In the genomic region with DNA sequence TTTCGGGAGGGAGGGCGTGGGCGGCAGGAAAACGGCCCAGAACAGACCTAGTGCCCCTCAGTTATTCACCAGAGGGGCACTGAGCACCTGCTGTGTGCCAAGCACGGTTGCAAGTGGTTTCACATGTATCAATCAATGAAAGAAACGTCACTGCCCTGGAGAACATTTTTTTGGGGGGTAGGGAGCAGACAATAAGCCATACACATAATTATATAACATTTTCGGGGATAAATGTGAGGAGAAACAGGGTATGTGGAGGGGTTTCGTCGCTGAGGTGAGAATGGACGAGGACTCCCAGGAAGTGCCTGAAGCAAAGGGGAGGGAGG, we compare ENCODE assay signal across 8 cellular contexts. TPM values are rescaled to one million over a fixed set of nuclear protein-coding genes. Genes with fewer than 3 reads are reported as not detected.
A peak's percentile ranks its signal among the peaks of the same experiment; 100 is the strongest.
DNase-seq lines count a peak whose midpoint lies in the region; ATAC-seq and TF ChIP-seq lines count a peak whose summit lies in the region.

No MANE protein-coding gene starts in this region.

- TF ChIP-seq CTCF in lower leg skin (IDR thresholded peaks at IDR 0.05), result no peak

- CTCF ChIA-PET in activated CD4-positive, alpha-beta memory T cell treated with anti-CD3 and anti-CD28 coated beads, Interleukin-2, amount 10 ng/mL, durations not matched to agents 7 days and 5 days (lab: Charles Lee), result interaction anchor here (0.6 to 2.7 kb wide), 11 partner anchors 12 to 893 kb away, joined by 3 to 18 read pairs (median 4); a partner anchor contains a TSS

- no peak overlapping the region for H3K27ac ChIP-seq in subcutaneous abdominal adipose tissue (ENCODE audit: low read depth, low read length)

- DNase-seq in activated CD4-positive, alpha-beta T cell treated with anti-CD3 and anti-CD28 coated beads, Interleukin-2, amount 10 ng/mL, durations not matched to agents 24 days and 14 days, result no peak
- no peak for DNase-seq in activated CD4-positive, alpha-beta T cell treated with anti-CD3 and anti-CD28 coated beads, Interleukin-2, amount 50 U/mL, for 4 hours
- no peak for DNase-seq in activated CD4-positive, alpha-beta memory T cell treated with anti-CD3 and anti-CD28 coated beads, Interleukin-2, amount 10 ng/mL, durations not matched to agents 7 days and 5 days
- DNase-seq in activated CD8-positive, alpha-beta memory T cell treated with anti-CD3 and anti-CD28 coated beads, Interleukin-2, amount 50 U/mL, for 4 hours, result no peak
- DNase-seq in lower leg skin (ENCODE audit: low spot score in 2 of 2), result no peak

- H3K9me3 Mint-ChIP-seq in activated CD4-positive, alpha-beta T cell treated with anti-CD3 and anti-CD28 coated beads, Interleukin-2, amount 10 ng/mL, durations not matched to agents 24 days and 14 days, result peaks cover 13% of the 10 kb centered on the region
- H3K9me3 Mint-ChIP-seq in activated CD4-positive, alpha-beta memory T cell treated with anti-CD3 and anti-CD28 coated beads, Interleukin-2, amount 10 ng/mL, durations not matched to agents 7 days and 5 days, result peaks cover 12% of the 10 kb centered on the region

- no peaks in the 10 kb centered on the region for H3K9me3 ChIP-seq in iPS-15b (ENCODE audit: control insufficient read depth, insufficient read depth, low read length)
- H3K9me3 ChIP-seq in subcutaneous abdominal adipose tissue (ENCODE audit: control insufficient read depth in 5 of 5, low read length in 5 of 5), result no peaks in the 10 kb centered on the region

- H3K27me3 ChIP-seq in iPS-15b (ENCODE audit: control insufficient read depth, insufficient read depth, low read length) (no peaks in the 10 kb centered on the region), subcutaneous abdominal adipose tissue (ENCODE audit: control insufficient read depth in 5 of 5, insufficient read depth in 4 of 5, low read length in 5 of 5) (no peaks in the 10 kb centered on the region)

- no peak for TF ChIP-seq POLR2A in lower leg skin (IDR thresholded peaks at IDR 0.05)

- H3K4me1 ChIP-seq in iPS-15b (ENCODE audit: control insufficient read depth, insufficient read depth, low read length), result no peaks in the 10 kb centered on the region
- H3K4me1 ChIP-seq in subcutaneous abdominal adipose tissue (ENCODE audit: control insufficient read depth in 5 of 5, insufficient read depth in 5 of 5, low read length in 5 of 5), result peaks cover 0 to 14% (median 8%) of the 10 kb centered on the region in 5 donors

- H3K9ac ChIP-seq in iPS-15b (ENCODE audit: low read depth, low read length) (no peak overlapping the region), subcutaneous abdominal adipose tissue (ENCODE audit: low read length in 5 of 5) (no peak overlapping the region)

- H3K27ac Mint-ChIP-seq in activated CD4-positive, alpha-beta T cell treated with anti-CD3 and anti-CD28 coated beads, Interleukin-2, amount 10 ng/mL, durations not matched to agents 24 days and 14 days, result peak overlapping the region; percentile 65
- H3K27ac Mint-ChIP-seq in activated CD4-positive, alpha-beta memory T cell treated with anti-CD3 and anti-CD28 coated beads, Interleukin-2, amount 10 ng/mL, durations not matched to agents 7 days and 5 days, result peak overlapping the region; percentile 58

- H3K36me3 Mint-ChIP-seq in activated CD4-positive, alpha-beta T cell treated with anti-CD3 and anti-CD28 coated beads, Interleukin-2, amount 10 ng/mL, durations not matched to agents 24 days and 14 days (ENCODE audit: low read depth), result peaks cover 27% of the 10 kb centered on the region
- peaks cover 10% of the 10 kb centered on the region for H3K36me3 Mint-ChIP-seq in activated CD4-positive, alpha-beta memory T cell treated with anti-CD3 and anti-CD28 coated beads, Interleukin-2, amount 10 ng/mL, durations not matched to agents 7 days and 5 days (ENCODE audit: low read depth)

- H3K4me1 Mint-ChIP-seq in activated CD4-positive, alpha-beta T cell treated with anti-CD3 and anti-CD28 coated beads, Interleukin-2, amount 10 ng/mL, durations not matched to agents 24 days and 14 days, result peaks cover 7% of the 10 kb centered on the region
- H3K4me1 Mint-ChIP-seq in activated CD4-positive, alpha-beta memory T cell treated with anti-CD3 and anti-CD28 coated beads, Interleukin-2, amount 10 ng/mL, durations not matched to agents 7 days and 5 days, result peaks cover 9% of the 10 kb centered on the region

- H3K36me3 ChIP-seq in iPS-15b (ENCODE audit: control insufficient read depth, insufficient read depth, low read length) (peaks cover 3% of the 10 kb centered on the region), subcutaneous abdominal adipose tissue (ENCODE audit: control insufficient read depth in 5 of 5, insufficient read depth in 5 of 5, low read length in 5 of 5) (peaks cover 9 to 19% (median 11%) of the 10 kb centered on the region in 5 donors)

- intact Hi-C loops in activated CD4-positive, alpha-beta T cell treated with anti-CD3 and anti-CD28 coated beads, Interleukin-2, amount 10 ng/mL, durations not matched to agents 24 days and 14 days (cut with micrococcal nuclease), result loop anchor here (1.0 to 2.0 kb wide), 5 partner anchors 104 to 764 kb away; a partner anchor contains a TSS
- intact Hi-C loops in lower leg skin (cut with DNase I; ENCODE audit: low total_unique reads), result no loop called here

- H3K27me3 Mint-ChIP-seq in activated CD4-positive, alpha-beta T cell treated with anti-CD3 and anti-CD28 coated beads, Interleukin-2, amount 10 ng/mL, durations not matched to agents 24 days and 14 days, result no peaks in the 10 kb centered on the region
- H3K27me3 Mint-ChIP-seq in activated CD4-positive, alpha-beta memory T cell treated with anti-CD3 and anti-CD28 coated beads, Interleukin-2, amount 10 ng/mL, durations not matched to agents 7 days and 5 days, result no peaks in the 10 kb centered on the region

- POLR2A ChIA-PET in activated CD4-positive, alpha-beta memory T cell treated with anti-CD3 and anti-CD28 coated beads, Interleukin-2, amount 10 ng/mL, durations not matched to agents 7 days and 5 days (lab: Charles Lee), result interaction anchor here (1.0 to 1.9 kb wide), 4 partner anchors 105 to 828 kb away, joined by 3 to 7 read pairs (median 6); a partner anchor contains a TSS

- WGBS in lower leg skin, 2 donors, result 19 to 20% methylated on average over 10 of the region's 10 CpGs

- H3K4me3 ChIP-seq in iPS-15b (ENCODE audit: low read depth, low read length), result peak overlapping the region; percentile 27
- H3K4me3 ChIP-seq in subcutaneous abdominal adipose tissue (ENCODE audit: low read depth in 1 of 5, low read length in 5 of 5), result peak overlapping the region in 4 of 5 donors; percentile 53 to 78 (median 64)
- H3K4me3 ChIP-seq in lower leg skin (ENCODE audit: low read depth, poor library complexity, severe bottlenecking), result no peak overlapping the region

- peak overlapping the region; percentile 61 for H3K4me3 Mint-ChIP-seq in activated CD4-positive, alpha-beta T cell treated with anti-CD3 and anti-CD28 coated beads, Interleukin-2, amount 10 ng/mL, durations not matched to agents 24 days and 14 days
- peak overlapping the region; percentile 63 for H3K4me3 Mint-ChIP-seq in activated CD4-positive, alpha-beta memory T cell treated with anti-CD3 and anti-CD28 coated beads, Interleukin-2, amount 10 ng/mL, durations not matched to agents 7 days and 5 days

- ATAC-seq in GM18519 (IDR thresholded peaks at IDR 0.05; ENCODE audit: low FRiP score, unreplicated experiment), result no peak

RNA-seq across cellular contexts. Expression of a gene that starts 0.4 kb away (rescaled TPM):
- 10.2 and 11.9 TPM in 2 replicates for total RNA-seq in activated CD4-positive, alpha-beta T cell treated with anti-CD3 and anti-CD28 coated beads, Interleukin-2, amount 10 ng/mL, durations not matched to agents 24 days and 14 days
- 1 to 10 TPM; 7.4 to 9.4 TPM for total RNA-seq in activated CD4-positive, alpha-beta memory T cell treated with anti-CD3 and anti-CD28 coated beads, Interleukin-2, amount 10 ng/mL, durations not matched to agents 7 days and 5 days
- total RNA-seq in lower leg skin, result 10 to 100 TPM; 11.1 to 24.3 (median 11.9) TPM
